Comparison of ENCODE assay signal across 17 cellular contexts in genomic region chr20:48942730-48943129, GRCh38.
"Had no signal": no experiment of that assay in that cellular context is flagged by ENCODE, and none has a peak within 500 bp of the region (broad histone marks: within the 10 kb centered on the region; RNA-seq: fewer than 3 reads in every experiment).

No MANE protein-coding gene starts in this region.

- H3K36me3 ChIP-seq: pancreas, uterus had no signal

- H3K27me3 ChIP-seq: gastroesophageal sphincter, pancreas, sigmoid colon, suprapubic skin, thyroid gland, upper lobe of left lung, uterus had no signal

- ATAC-seq: esophagus mucosa, gastroesophageal sphincter, pancreas had no signal

- H3K27ac ChIP-seq: gastroesophageal sphincter, pancreas, sigmoid colon, suprapubic skin, thyroid gland, upper lobe of left lung, uterus had no signal

- H3K4me3 ChIP-seq: gastroesophageal sphincter, pancreas, sigmoid colon, suprapubic skin, thyroid gland, upper lobe of left lung, uterus had no signal

- H3K9me3 ChIP-seq: gastroesophageal sphincter, pancreas, sigmoid colon, suprapubic skin, thyroid gland, upper lobe of left lung, uterus had no signal

- H3K4me1 ChIP-seq: upper lobe of left lung, uterus had no signal

- DNase-seq: effector memory CD4-positive, alpha-beta T cell; glutamatergic neuron; immature natural killer cell; mesendoderm; naive B cell; occipital lobe; pancreas; sigmoid colon; small intestine; stimulated activated CD4-positive, alpha-beta T cell treated with anti-CD3 and anti-CD28 coated beads, Interleukin-12 subunit alpha, Interleukin-12 subunit beta, amount 100 ng/mL, for 4 hours; stimulated activated naive CD4-positive, alpha-beta T cell treated with Interleukin-2 at 50 U/mL for 16 hours; thyroid gland; upper lobe of left lung; uterus had no signal
